In genomic region chr1:9180077-9180819, GRCh38 we compare ENCODE assay signal across 7 cellular contexts. TPM values are rescaled to one million over a fixed set of nuclear protein-coding genes. Genes with fewer than 3 reads are reported as not detected.
DNase-seq lines count a peak whose midpoint lies in the region; ATAC-seq and TF ChIP-seq lines count a peak whose summit lies in the region.

No MANE protein-coding gene starts in this region.

- peaks cover 0 to 7% (median 0%) of the 10 kb centered on the region in 3 donors for H3K36me3 ChIP-seq in esophagus squamous epithelium

- ATAC-seq in sciatic nerve (peak; percentile 5), HG02885 (IDR thresholded peaks at IDR 0.05; ENCODE audit: poor library complexity, unreplicated experiment) (no peak)

- peak; percentile 92 for DNase-seq in ELR (ENCODE audit: low read depth)
- DNase-seq in NCI-H226, result peak; percentile 43
- no peak for DNase-seq in esophagus squamous epithelium (lab: John Stamatoyannopoulos, UW)
- no peak for DNase-seq in sciatic nerve (ENCODE audit: low spot score)
- DNase-seq in NCI-H524 treated with DMSO at 0.1 percent for 48 hours (lab: John Stamatoyannopoulos, UW), result no peak
- no peak for DNase-seq in SIG-M5 (lab: John Stamatoyannopoulos, UW)

- H3K27me3 ChIP-seq in esophagus squamous epithelium, result peaks cover 0 to 21% (median 0%) of the 10 kb centered on the region in 4 donors

- TF ChIP-seq CTCF in esophagus squamous epithelium (IDR thresholded peaks at IDR 0.05), result no peak

- H3K27ac ChIP-seq in esophagus squamous epithelium, result peak overlapping the region; percentile 16 to 86 (median 84)

- WGBS in esophagus squamous epithelium, 2 donors, result 74 to 86% methylated on average over 9 of the region's 9 CpGs

- H3K4me1 ChIP-seq in esophagus squamous epithelium, result peaks cover 18 to 44% (median 23%) of the 10 kb centered on the region in 3 donors

- intact Hi-C loops in esophagus squamous epithelium (cut with DNase I), result no loop called here
- intact Hi-C loops in sciatic nerve (cut with DNase I), result no loop called here

- H3K4me3 ChIP-seq in esophagus squamous epithelium, result peak overlapping the region in 2 of 4 donors; percentile 79 to 90

- TF ChIP-seq POLR2A in esophagus squamous epithelium (IDR thresholded peaks at IDR 0.05), result no peak

- no peaks in the 10 kb centered on the region for H3K9me3 ChIP-seq in esophagus squamous epithelium

RNA-seq across cellular contexts. Expression of gene GPR157, which starts 51.3 kb away (rescaled TPM):
- total RNA-seq in esophagus squamous epithelium (10 to 100 TPM; 28.5 to 57.4 (median 30.2) TPM), sciatic nerve (8.6 TPM)

RNA-seq across cellular contexts. Expression of gene H6PD, which starts 54.3 kb away (rescaled TPM):
- total RNA-seq in esophagus squamous epithelium, result 10 to 100 TPM; 10.6 to 35.5 (median 18.7) TPM
- 52.9 TPM for total RNA-seq in sciatic nerve

Comparison
In these comparisons a context has a peak if more than half of its experiments do, and no peak if none do; other contexts are left out.
1. DNase-seq: peak in ELR (single experiment) and NCI-H226 (single experiment); none in esophagus squamous epithelium (single experiment), sciatic nerve (single experiment), NCI-H524 treated with DMSO at 0.1 percent for 48 hours (single experiment) and SIG-M5 (single experiment).